ENCODE assay signal across 1 cellular context in genomic region chr19:50330365-50331078, GRCh38.
A peak's percentile ranks its signal among the peaks of the same experiment; 100 is the strongest.
TF ChIP-seq lines count a peak whose summit lies in the region.

No MANE protein-coding gene starts in this region.

TF ChIP-seq in K562, 482 proteins besides CTCF, POLR2A, EP300 and RAD21 (continued from another document and continues in another):
- TF ChIP-seq ZBTB5 (IDR thresholded peaks at IDR 0.05) (no peak), EP400 (IDR thresholded peaks at IDR 0.05) (0 out of 2 replicates have a peak, but pooled peaks have one; percentile 7), CEBPB (tag; IDR thresholded peaks at IDR 0.05) (0 out of 2 replicates have a peak, but pooled peaks have one; percentile 20), KDM5B (IDR thresholded peaks at IDR 0.05; ENCODE audit: insufficient replicate concordance, low read depth, low read length) (peak; percentile 76), NFIX (CRISPR knock-in tag; IDR thresholded peaks at IDR 0.05; ENCODE audit: low read depth) (no peak), TRIM25 (IDR thresholded peaks at IDR 0.05; ENCODE audit: borderline replicate concordance) (peak; percentile 58; the same call in 1 of the 2 replicates), ATF7 (IDR thresholded peaks at IDR 0.05) (no peak), ZNF407 (IDR thresholded peaks at IDR 0.05; ENCODE audit: low read depth) (peak; percentile 61; the same call in 1 of the 2 replicates), KAT7 (CRISPR knock-in tag; IDR thresholded peaks at IDR 0.05; ENCODE audit: borderline replicate concordance) (no peak), ZNF133 (CRISPR knock-in tag; IDR thresholded peaks at IDR 0.05) (no peak), ZKSCAN3 (CRISPR knock-in tag; IDR thresholded peaks at IDR 0.05) (no peak), SIRT6 (IDR thresholded peaks at IDR 0.05; ENCODE audit: low read depth, low read length) (no peak), MTF1 (CRISPR knock-in tag; IDR thresholded peaks at IDR 0.05; ENCODE audit: borderline replicate concordance) (no peak), NUFIP1 (IDR thresholded peaks at IDR 0.05; ENCODE audit: partially characterized antibody) (no peak), PRDM10 (IDR thresholded peaks at IDR 0.05; ENCODE audit: partially characterized antibody) (peak; percentile 57), FUS (optimal IDR thresholded peaks at IDR 0.05; ENCODE audit: low read depth, low read length) (no peak), MECOM (CRISPR knock-in tag; IDR thresholded peaks at IDR 0.05) (no peak), ZNF511 (CRISPR knock-in tag; IDR thresholded peaks at IDR 0.05) (no peak), TSC22D4 (tag; IDR thresholded peaks at IDR 0.05) (no peak), ZNF121 (CRISPR knock-in tag; conservative IDR thresholded peaks at IDR 0.05) (0 out of 2 replicates have a peak, but pooled peaks have one; percentile 2), ZC3H4 (CRISPR knock-in tag; IDR thresholded peaks at IDR 0.05; ENCODE audit: borderline replicate concordance) (no peak), CCNT2 (IDR thresholded peaks at IDR 0.05; ENCODE audit: borderline replicate concordance, extremely low read depth, insufficient read length, low read depth, low read length) (peak; percentile 88), ZNF695 (CRISPR knock-in tag; IDR thresholded peaks at IDR 0.05) (no peak), BDP1 (IDR thresholded peaks at IDR 0.05; ENCODE audit: insufficient read depth, insufficient read length) (no peak), RB1 (IDR thresholded peaks at IDR 0.05; ENCODE audit: low read depth) (peak; percentile 44; the same call in 1 of the 2 replicates), TARDBP (IDR thresholded peaks at IDR 0.05) (0 out of 2 replicates have a peak, but pooled peaks have one; percentile 50), CHD4 (IDR thresholded peaks at IDR 0.05; ENCODE audit: insufficient read depth, insufficient replicate concordance, low read depth, low read length, poor library complexity, severe bottlenecking) (no peak), ZNF174 (CRISPR knock-in tag; IDR thresholded peaks at IDR 0.05) (no peak), ARHGAP35 (IDR thresholded peaks at IDR 0.05; ENCODE audit: partially characterized antibody) (peak; percentile 45), CBX5 (IDR thresholded peaks at IDR 0.05; ENCODE audit: borderline replicate concordance, low read depth) (no peak), E2F1 (CRISPR knock-in tag; IDR thresholded peaks at IDR 0.05) (no peak), DACH1 (IDR thresholded peaks at IDR 0.05; ENCODE audit: partially characterized antibody) (no peak), NCOR1 (IDR thresholded peaks at IDR 0.05) (no peak), THAP7 (CRISPR knock-in tag; IDR thresholded peaks at IDR 0.05) (no peak), ZNF217 (CRISPR knock-in tag; IDR thresholded peaks at IDR 0.05) (no peak), POU5F1 (IDR thresholded peaks at IDR 0.05; ENCODE audit: borderline replicate concordance, low read depth, low read length, partially characterized antibody) (no peak), POLR2B (IDR thresholded peaks at IDR 0.05; ENCODE audit: low read depth, partially characterized antibody) (peak; percentile 74), ELK1 (CRISPR knock-in tag; IDR thresholded peaks at IDR 0.05) (no peak), ATF2 (CRISPR knock-in tag; IDR thresholded peaks at IDR 0.05) (no peak), SUPT5H (IDR thresholded peaks at IDR 0.05) (peak; percentile 75), LCOR (CRISPR knock-in tag; IDR thresholded peaks at IDR 0.05) (0 out of 2 replicates have a peak, but pooled peaks have one; percentile 4), SNAPC5 (CRISPR knock-in tag; IDR thresholded peaks at IDR 0.05) (no peak)
